In genomic region chr1:79594121-79594698, GRCh38 we compare ENCODE assay signal across 3 cellular contexts.
"Had no signal": no experiment of that assay in that cellular context is flagged by ENCODE, and none has a peak within 500 bp of the region (broad histone marks: within the 10 kb centered on the region; RNA-seq: fewer than 3 reads in every experiment).

No MANE protein-coding gene starts in this region.

- H3K4me3 ChIP-seq: GM12878 had no signal

- ATAC-seq: GM12878 had no signal

- DNase-seq: GDM1, GF-D8 had no signal
